ENCODE assay signal across 11 cellular contexts in genomic region chr1:175162955-175163354, GRCh38.
"Had no signal": no experiment of that assay in that cellular context is flagged by ENCODE, and none has a peak within 500 bp of the region (broad histone marks: within the 10 kb centered on the region; RNA-seq: fewer than 3 reads in every experiment).

No MANE protein-coding gene starts in this region.

- ATAC-seq: activated T-cell treated with anti-CD3 and anti-CD28 coated beads, Interleukin-2, amount 50 U/mL, for 4 hours had no signal

- H3K4me3 ChIP-seq: coronary artery, uterus had no signal

- H3K9me3 ChIP-seq: uterus had no signal

- H3K27me3 ChIP-seq: uterus had no signal

- DNase-seq: activated CD4-positive, alpha-beta T cell treated with anti-CD3 and anti-CD28 coated beads, Interleukin-2, amount 50 U/mL, for 4 hours; activated gamma-delta T cell; activated T-cell treated with anti-CD3 and anti-CD28 coated beads, Interleukin-2, amount 50 U/mL, for 4 hours; effector CD8-positive, alpha-beta T cell; hypothalamus; kidney glomerular epithelial cell; midbrain; stimulated activated CD4-positive, alpha-beta T cell treated with anti-CD3 and anti-CD28 coated beads, Interleukin-4, amount 100 ng/mL, for 1 hour; stimulated activated CD8-positive, alpha-beta memory T cell treated with anti-CD3 and anti-CD28 coated beads, Interleukin-4, amount 100 ng/mL, for 48 hours; uterus had no signal

- H3K4me3 Mint-ChIP-seq: activated T-cell treated with anti-CD3 and anti-CD28 coated beads, Interleukin-2, amount 50 U/mL, for 4 hours had no signal

- H3K36me3 ChIP-seq: uterus had no signal

- H3K9me3 Mint-ChIP-seq: activated T-cell treated with anti-CD3 and anti-CD28 coated beads, Interleukin-2, amount 50 U/mL, for 4 hours had no signal
